12 cellular contexts compared by ENCODE assay signal in genomic region chr2:25697559-25698341, GRCh38. TPM values are rescaled to one million over a fixed set of nuclear protein-coding genes. Genes with fewer than 3 reads are reported as not detected.
A peak's percentile ranks its signal among the peaks of the same experiment; 100 is the strongest.
DNase-seq lines count a peak whose midpoint lies in the region; ATAC-seq and TF ChIP-seq lines count a peak whose summit lies in the region.
"Had no signal": no experiment of that assay in that cellular context is flagged by ENCODE, and none has a peak within 500 bp of the region (broad histone marks: within the 10 kb centered on the region; RNA-seq: fewer than 3 reads in every experiment).

No MANE protein-coding gene starts in this region.

- peaks cover 4% of the 10 kb centered on the region for H3K27me3 ChIP-seq in iPS-15b (ENCODE audit: control insufficient read depth, insufficient read depth, low read length)
- no peaks in the 10 kb centered on the region for H3K27me3 ChIP-seq in WERI-Rb-1 (ENCODE audit: insufficient read depth, low read depth, severe bottlenecking)
- no peaks in the 10 kb centered on the region for H3K27me3 ChIP-seq in thyroid gland
- H3K27me3 ChIP-seq: ovary had no signal

- H3K36me3 ChIP-seq in iPS-15b (ENCODE audit: control insufficient read depth, insufficient read depth, low read length) (no peaks in the 10 kb centered on the region), WERI-Rb-1 (no peaks in the 10 kb centered on the region), thyroid gland (no peaks in the 10 kb centered on the region)
- H3K36me3 ChIP-seq: ovary had no signal

- no peak for TF ChIP-seq POLR2A in thyroid gland (IDR thresholded peaks at IDR 0.05)

- H3K27ac ChIP-seq in WERI-Rb-1 (no peak overlapping the region), thyroid gland (no peak overlapping the region)
- H3K27ac ChIP-seq: ovary had no signal

- H3K4me1 ChIP-seq in iPS-15b (ENCODE audit: control insufficient read depth, insufficient read depth, low read length) (peaks cover 9% of the 10 kb centered on the region), thyroid gland (no peaks in the 10 kb centered on the region)

- H3K9me3 ChIP-seq in iPS-15b (ENCODE audit: control insufficient read depth, insufficient read depth, low read length), result no peaks in the 10 kb centered on the region
- H3K9me3 ChIP-seq in WERI-Rb-1 (ENCODE audit: severe bottlenecking), result no peaks in the 10 kb centered on the region
- no peaks in the 10 kb centered on the region for H3K9me3 ChIP-seq in thyroid gland
- H3K9me3 ChIP-seq: ovary had no signal

- H3K9ac ChIP-seq in iPS-15b (ENCODE audit: low read depth, low read length), result no peak overlapping the region

- H3K9me3 Mint-ChIP-seq in stimulated activated effector memory CD8-positive, alpha-beta T cell treated with anti-CD3 and anti-CD28 coated beads, Interleukin-12 subunit alpha, Interleukin-12 subunit beta, amount 100 ng/mL, for 72 hours, result no peaks in the 10 kb centered on the region
- H3K9me3 Mint-ChIP-seq: activated T-helper 1 cell treated with anti-CD3 and anti-CD28 coated beads, Interleukin-12 subunit alpha, Interleukin-12 subunit beta, Interleukin-2, Interleukin-4 antibody, amounts not matched to agents 30 ng/mL and 10 ng/mL and 1 ng/mL, durations not matched to agents 14 hours and 24 hours and 36 hours had no signal

- intact Hi-C loops in thyroid gland (cut with DNase I), result no loop called here

- H3K36me3 Mint-ChIP-seq in stimulated activated effector memory CD8-positive, alpha-beta T cell treated with anti-CD3 and anti-CD28 coated beads, Interleukin-12 subunit alpha, Interleukin-12 subunit beta, amount 100 ng/mL, for 72 hours, result no peaks in the 10 kb centered on the region
- H3K36me3 Mint-ChIP-seq: brain had no signal

- H3K4me3 ChIP-seq in iPS-15b (ENCODE audit: low read depth, low read length) (peak overlapping the region; percentile 1), WERI-Rb-1 (ENCODE audit: low read depth, low read length) (no peak overlapping the region), thyroid gland (replicated peaks in 1 of 3) (no peak overlapping the region)
- H3K4me3 ChIP-seq: ovary had no signal

- ATAC-seq in stimulated activated effector memory CD8-positive, alpha-beta T cell treated with anti-CD3 and anti-CD28 coated beads, Interleukin-12 subunit alpha, Interleukin-12 subunit beta, amount 100 ng/mL, for 72 hours, result peak; percentile 64
- no peak for ATAC-seq in GM21723 (IDR thresholded peaks at IDR 0.05; ENCODE audit: unreplicated experiment)

- no peak overlapping the region for H3K4me3 Mint-ChIP-seq in stimulated activated effector memory CD8-positive, alpha-beta T cell treated with anti-CD3 and anti-CD28 coated beads, Interleukin-12 subunit alpha, Interleukin-12 subunit beta, amount 100 ng/mL, for 72 hours
- H3K4me3 Mint-ChIP-seq: activated T-helper 1 cell treated with anti-CD3 and anti-CD28 coated beads, Interleukin-12 subunit alpha, Interleukin-12 subunit beta, Interleukin-2, Interleukin-4 antibody, amounts not matched to agents 30 ng/mL and 10 ng/mL and 1 ng/mL, durations not matched to agents 14 hours and 24 hours and 36 hours; brain had no signal

- H3K27ac Mint-ChIP-seq in stimulated activated effector memory CD8-positive, alpha-beta T cell treated with anti-CD3 and anti-CD28 coated beads, Interleukin-12 subunit alpha, Interleukin-12 subunit beta, amount 100 ng/mL, for 72 hours, result no peak overlapping the region
- H3K27ac Mint-ChIP-seq: activated T-helper 1 cell treated with anti-CD3 and anti-CD28 coated beads, Interleukin-12 subunit alpha, Interleukin-12 subunit beta, Interleukin-2, Interleukin-4 antibody, amounts not matched to agents 30 ng/mL and 10 ng/mL and 1 ng/mL, durations not matched to agents 14 hours and 24 hours and 36 hours; brain had no signal

- WGBS in thyroid gland, 2 donors, result 56 to 57% methylated on average over 17 of the region's 17 CpGs

- H3K4me1 Mint-ChIP-seq in stimulated activated effector memory CD8-positive, alpha-beta T cell treated with anti-CD3 and anti-CD28 coated beads, Interleukin-12 subunit alpha, Interleukin-12 subunit beta, amount 100 ng/mL, for 72 hours, result no peaks in the 10 kb centered on the region

- TF ChIP-seq CTCF in WERI-Rb-1 (IDR thresholded peaks at IDR 0.05; ENCODE audit: low read depth, low read length), result no peak
- TF ChIP-seq CTCF in thyroid gland (IDR thresholded peaks at IDR 0.05), result no peak

- DNase-seq in activated effector memory CD4-positive, alpha-beta T cell treated with anti-CD3 and anti-CD28 coated beads, Interleukin-2, amount 50 U/mL, for 16 hours, result peak; percentile 45
- DNase-seq in activated effector memory CD4-positive, alpha-beta T cell treated with Interleukin-2 at 50 U/mL for 16 hours, result no peak
- no peak for DNase-seq in stimulated activated effector memory CD8-positive, alpha-beta T cell treated with anti-CD3 and anti-CD28 coated beads, Interleukin-12 subunit alpha, Interleukin-12 subunit beta, amount 100 ng/mL, for 72 hours (ENCODE audit: low spot score in 2 of 2)
- DNase-seq in WERI-Rb-1 (no peak), thyroid gland (no peak)
- DNase-seq: NCI-H1048, ovary had no signal

TF ChIP-seq in PFSK-1, 5 proteins besides CTCF, POLR2A, EP300 and RAD21:
- TF ChIP-seq FOXP2 (optimal IDR thresholded peaks at IDR 0.05; ENCODE audit: borderline replicate concordance, extremely low read depth, extremely low read length, insufficient read depth), result peak; percentile 17
- TF ChIP-seq SIN3A (IDR thresholded peaks at IDR 0.05; ENCODE audit: borderline replicate concordance, insufficient read depth, low read length), result no peak
TF ChIP-seq in PFSK-1: peak in this region for 1.

RNA-seq across cellular contexts. Expression of gene DTNB, which starts 24.4 kb away (rescaled TPM):
- 28.1 TPM for polyA plus RNA-seq in PFSK-1 (2012; ENCODE audit: insufficient read length, low read depth)
- total RNA-seq in thyroid gland, result 10 to 100 TPM; 38.9 to 75.2 (median 55.5) TPM
